In the genomic region with DNA sequence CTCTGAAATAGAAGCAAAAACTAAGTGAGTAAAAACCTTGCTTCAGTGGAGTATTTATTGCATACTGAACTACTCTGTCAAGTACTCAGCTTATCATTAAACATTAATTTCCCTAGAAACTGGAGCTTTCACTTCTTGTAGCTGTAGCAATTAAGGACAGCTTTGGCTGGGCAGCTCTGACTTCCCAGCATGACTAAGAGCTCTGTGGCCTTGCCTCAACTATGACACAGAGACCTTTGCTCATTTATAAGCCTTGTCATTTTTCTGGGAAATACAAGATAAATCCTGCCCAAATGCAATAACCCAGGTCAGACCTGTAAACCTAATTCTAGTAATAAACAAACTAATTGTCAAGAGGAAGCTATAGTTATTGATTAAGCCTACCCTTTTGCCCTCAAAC, we compare ENCODE assay signal across 8 cellular contexts.
DNase-seq lines count a peak whose midpoint lies in the region; ATAC-seq and TF ChIP-seq lines count a peak whose summit lies in the region.

No MANE protein-coding gene starts in this region.

- H3K23ac ChIP-seq in trophoblast cell (ENCODE audit: low read length), result no peak overlapping the region

- H3K4me3 ChIP-seq in hepatocyte (no peak overlapping the region), trophoblast cell (ENCODE audit: low read depth, low read length) (no peak overlapping the region)

- no peak overlapping the region for H2BK120ac ChIP-seq in trophoblast cell (ENCODE audit: insufficient read depth, low read length, poor library complexity)

- peak overlapping the region; percentile 58 for H3K27ac ChIP-seq in hepatocyte
- H3K27ac ChIP-seq in RWPE1, result no peak overlapping the region
- H3K27ac ChIP-seq in trophoblast cell (ENCODE audit: low read depth, low read length), result no peak overlapping the region

- H2AFZ ChIP-seq in hepatocyte, result no peak overlapping the region
- no peak overlapping the region for H2AFZ ChIP-seq in trophoblast cell (ENCODE audit: insufficient read depth, low read length, poor library complexity)

- H4K12ac ChIP-seq in trophoblast cell (ENCODE audit: low read depth, low read length), result no peak overlapping the region

- no peak for TF ChIP-seq CTCF in hepatocyte (IDR thresholded peaks at IDR 0.05; ENCODE audit: poor library complexity)
- no peak for TF ChIP-seq CTCF in RWPE1 (conservative IDR thresholded peaks at IDR 0.05; ENCODE audit: low read depth)

- no peaks in the 10 kb centered on the region for H3K9me2 ChIP-seq in hepatocyte (replicated peaks; ENCODE audit: insufficient read depth)

- no peaks in the 10 kb centered on the region for H3K79me2 ChIP-seq in hepatocyte
- no peaks in the 10 kb centered on the region for H3K79me2 ChIP-seq in trophoblast cell (ENCODE audit: control insufficient read depth, insufficient read depth, low read length, poor library complexity)

- no peak overlapping the region for H2BK12ac ChIP-seq in trophoblast cell (ENCODE audit: low read length)

- no peak overlapping the region for H3K4ac ChIP-seq in trophoblast cell (ENCODE audit: low read depth, low read length)

- H2BK5ac ChIP-seq in trophoblast cell (ENCODE audit: low read depth, low read length, poor library complexity), result no peak overlapping the region

- H3K14ac ChIP-seq in trophoblast cell (ENCODE audit: low read length), result no peak overlapping the region

- no peak overlapping the region for H2AK5ac ChIP-seq in trophoblast cell (ENCODE audit: low read length)

- ATAC-seq in GM21367 (IDR thresholded peaks at IDR 0.05; ENCODE audit: unreplicated experiment) (peak; percentile 53), GM21717 (IDR thresholded peaks at IDR 0.05; ENCODE audit: unreplicated experiment) (no peak)

- no peaks in the 10 kb centered on the region for H3K79me1 ChIP-seq in trophoblast cell (ENCODE audit: low read length)

- no peaks in the 10 kb centered on the region for H4K20me1 ChIP-seq in hepatocyte (ENCODE audit: insufficient read depth, poor library complexity, severe bottlenecking)

- H4K91ac ChIP-seq in trophoblast cell (ENCODE audit: low read depth, low read length), result no peak overlapping the region

- DNase-seq in A172 (ENCODE audit: low spot score) (peak; percentile 60), HT1080 (ENCODE audit: low read depth) (peak; percentile 7), hepatocyte (ENCODE audit: low spot score) (peak; percentile 68), RWPE1 (ENCODE audit: low spot score) (no peak), trophoblast cell (no peak), dermis blood vessel endothelial cell (no peak)

- H3K9me3 ChIP-seq in hepatocyte (ENCODE audit: low read depth) (no peaks in the 10 kb centered on the region), trophoblast cell (ENCODE audit: insufficient read depth, low read depth, low read length) (no peaks in the 10 kb centered on the region)

- POLR2A ChIA-PET in RWPE1 (lab: Yijun Ruan, JAX; ENCODE audit: low non-redundant PET), result no interaction called here

- H3K27me3 ChIP-seq in hepatocyte, result no peaks in the 10 kb centered on the region
- no peaks in the 10 kb centered on the region for H3K27me3 ChIP-seq in trophoblast cell (ENCODE audit: insufficient read depth, low read length)

- H3K36me3 ChIP-seq in hepatocyte (replicated peaks; ENCODE audit: insufficient read depth, low read depth) (no peaks in the 10 kb centered on the region), trophoblast cell (ENCODE audit: control insufficient read depth in 1 of 2, insufficient read depth in 2 of 2, low read length in 2 of 2) (no peaks in the 10 kb centered on the region)

- H4K8ac ChIP-seq in trophoblast cell (ENCODE audit: low read depth, low read length), result no peak overlapping the region

- H3K4me1 ChIP-seq in hepatocyte (ENCODE audit: insufficient read depth), result peaks cover 17% of the 10 kb centered on the region
- no peaks in the 10 kb centered on the region for H3K4me1 ChIP-seq in trophoblast cell (ENCODE audit: control insufficient read depth in 1 of 2, insufficient read depth in 2 of 2, low read length in 2 of 2)

- H3K18ac ChIP-seq in trophoblast cell (ENCODE audit: low read length), result no peak overlapping the region

- CTCF ChIA-PET in RWPE1 (lab: Yijun Ruan, JAX), result interaction anchor here (0.7 kb wide), 2 partner anchors 19 to 1050 kb away, joined by 3 to 4 read pairs; no protein-coding TSS in a partner anchor

- H3K4me2 ChIP-seq in hepatocyte (no peak overlapping the region), trophoblast cell (ENCODE audit: low read length) (no peak overlapping the region)

- no peak overlapping the region for H3K9ac ChIP-seq in trophoblast cell (ENCODE audit: low read length)

Comparison
In these comparisons a context has a peak if more than half of its experiments do, and no peak if none do; other contexts are left out.
1. DNase-seq: peak in A172 (single experiment), HT1080 (single experiment) and hepatocyte (single experiment); none in RWPE1 (single experiment), trophoblast cell (0 of 2) and dermis blood vessel endothelial cell (single experiment).